1 cellular context compared by ENCODE assay signal in genomic region chr11:21561589-21561988, GRCh38.
TF ChIP-seq lines count a peak whose summit lies in the region.

No MANE protein-coding gene starts in this region.

TF ChIP-seq in A549, 52 proteins besides CTCF, POLR2A, EP300 and RAD21 (continued from another document):
- TF ChIP-seq RARB (CRISPR knock-in tag; IDR thresholded peaks at IDR 0.05): no peak
